In genomic region chr3:167740961-167741587, GRCh38 we compare ENCODE assay signal across 8 cellular contexts. TPM values are rescaled to one million over a fixed set of nuclear protein-coding genes. Genes with fewer than 3 reads are reported as not detected.
A peak's percentile ranks its signal among the peaks of the same experiment; 100 is the strongest.
DNase-seq lines count a peak whose midpoint lies in the region; ATAC-seq and TF ChIP-seq lines count a peak whose summit lies in the region.

No MANE protein-coding gene starts in this region.

- H3K36me3 ChIP-seq in testis (ENCODE audit: low read depth, missing control alignments): no peaks in the 10 kb centered on the region

- H3K9me3 ChIP-seq in testis: no peaks in the 10 kb centered on the region

- H3K9me3 Mint-ChIP-seq in activated naive CD4-positive, alpha-beta T cell treated with anti-CD3 and anti-CD28 coated beads, Interleukin-2, amount 10 ng/mL, durations not matched to agents 7 days and 5 days: no peaks in the 10 kb centered on the region
- no peaks in the 10 kb centered on the region for H3K9me3 Mint-ChIP-seq in immature natural killer cell

- H3K4me1 Mint-ChIP-seq in activated naive CD4-positive, alpha-beta T cell treated with anti-CD3 and anti-CD28 coated beads, Interleukin-2, amount 10 ng/mL, durations not matched to agents 7 days and 5 days: peaks cover 4% of the 10 kb centered on the region
- H3K4me1 Mint-ChIP-seq in immature natural killer cell: peaks cover 0 to 4% of the 10 kb centered on the region in 2 donors

- H3K27me3 ChIP-seq in testis: no peaks in the 10 kb centered on the region

- H3K27ac Mint-ChIP-seq in activated naive CD4-positive, alpha-beta T cell treated with anti-CD3 and anti-CD28 coated beads, Interleukin-2, amount 10 ng/mL, durations not matched to agents 7 days and 5 days: no peak overlapping the region
- H3K27ac Mint-ChIP-seq in immature natural killer cell: no peak overlapping the region

- no peak overlapping the region for H3K27ac ChIP-seq in testis

- no peaks in the 10 kb centered on the region for H3K27me3 Mint-ChIP-seq in activated naive CD4-positive, alpha-beta T cell treated with anti-CD3 and anti-CD28 coated beads, Interleukin-2, amount 10 ng/mL, durations not matched to agents 7 days and 5 days
- no peaks in the 10 kb centered on the region for H3K27me3 Mint-ChIP-seq in immature natural killer cell (ENCODE audit: low read depth in 3 of 3)

- TF ChIP-seq POLR2A in testis (IDR thresholded peaks at IDR 0.05): no peak

- peak; percentile 96 for ATAC-seq in GM18867 (IDR thresholded peaks at IDR 0.05; ENCODE audit: unreplicated experiment)
- peak; percentile 92 for ATAC-seq in HG02943 (IDR thresholded peaks at IDR 0.05; ENCODE audit: low read depth, unreplicated experiment)

- H3K4me1 ChIP-seq in testis: no peaks in the 10 kb centered on the region

- intact Hi-C loops in testis (cut with DNase I; ENCODE audit: low total_unique reads): no loop called here

- H3K36me3 Mint-ChIP-seq in activated naive CD4-positive, alpha-beta T cell treated with anti-CD3 and anti-CD28 coated beads, Interleukin-2, amount 10 ng/mL, durations not matched to agents 7 days and 5 days: peaks cover 3% of the 10 kb centered on the region
- H3K36me3 Mint-ChIP-seq in immature natural killer cell: no peaks in the 10 kb centered on the region

- TF ChIP-seq CTCF in testis (IDR thresholded peaks at IDR 0.05): no peak

- DNase-seq in D341Med (ENCODE audit: low spot score) (peak; percentile 59), NCI-H2081 treated with DMSO at 0.1 percent for 48 hours (lab: John Stamatoyannopoulos, UW) (peak; percentile 39), immature natural killer cell (peak in 2 of 3 donors; percentile 3 to 20), testis (peak; percentile 55), COLO829 (ENCODE audit: low spot score) (no peak)
- DNase-seq in activated naive CD4-positive, alpha-beta T cell treated with anti-CD3 and anti-CD28 coated beads, Interleukin-2, amount 10 ng/mL, durations not matched to agents 7 days and 5 days: peak; percentile 54

- CTCF ChIA-PET in activated naive CD4-positive, alpha-beta T cell treated with anti-CD3 and anti-CD28 coated beads, Interleukin-2, amount 10 ng/mL, durations not matched to agents 7 days and 5 days (lab: Charles Lee): interaction anchor here (0.8 to 1.8 kb wide), 8 partner anchors 9 to 361 kb away, joined by 3 to 15 read pairs (median 3); partner anchors contain the start of gene ZBBX

- H3K4me3 ChIP-seq in testis: no peak overlapping the region

- WGBS in testis, 2 donors: 71 to 76% methylated on average over 2 of the region's 2 CpGs

- no peak overlapping the region for H3K4me3 Mint-ChIP-seq in activated naive CD4-positive, alpha-beta T cell treated with anti-CD3 and anti-CD28 coated beads, Interleukin-2, amount 10 ng/mL, durations not matched to agents 7 days and 5 days
- H3K4me3 Mint-ChIP-seq in immature natural killer cell: no peak overlapping the region

RNA-seq across cellular contexts. Expression of gene SERPINI1, which starts 5.6 kb away (rescaled TPM):
- polyA plus RNA-seq in immature natural killer cell: 10 to 100 TPM; 19.3 to 25.2 (median 19.3) TPM
- total RNA-seq in testis: 10 to 100 TPM; 17.6 to 24.0 TPM
- 13.3 TPM for polyA plus RNA-seq in testis (ENCODE audit: insufficient read depth, low read depth, low replicate concordance)

RNA-seq across cellular contexts. Expression of gene PDCD10, which starts 6.4 kb away (rescaled TPM):
- 100 to 1,000 TPM in 2 of 3 donors, 10 to 100 TPM in 1; 93.4 to 126 (median 106) TPM for polyA plus RNA-seq in immature natural killer cell
- 10 to 100 TPM; 59.4 to 64.7 TPM for total RNA-seq in testis
- 62.8 TPM for polyA plus RNA-seq in testis (ENCODE audit: insufficient read depth, low read depth, low replicate concordance)
